ENCODE assay signal across 1 cellular context in the genomic region with DNA sequence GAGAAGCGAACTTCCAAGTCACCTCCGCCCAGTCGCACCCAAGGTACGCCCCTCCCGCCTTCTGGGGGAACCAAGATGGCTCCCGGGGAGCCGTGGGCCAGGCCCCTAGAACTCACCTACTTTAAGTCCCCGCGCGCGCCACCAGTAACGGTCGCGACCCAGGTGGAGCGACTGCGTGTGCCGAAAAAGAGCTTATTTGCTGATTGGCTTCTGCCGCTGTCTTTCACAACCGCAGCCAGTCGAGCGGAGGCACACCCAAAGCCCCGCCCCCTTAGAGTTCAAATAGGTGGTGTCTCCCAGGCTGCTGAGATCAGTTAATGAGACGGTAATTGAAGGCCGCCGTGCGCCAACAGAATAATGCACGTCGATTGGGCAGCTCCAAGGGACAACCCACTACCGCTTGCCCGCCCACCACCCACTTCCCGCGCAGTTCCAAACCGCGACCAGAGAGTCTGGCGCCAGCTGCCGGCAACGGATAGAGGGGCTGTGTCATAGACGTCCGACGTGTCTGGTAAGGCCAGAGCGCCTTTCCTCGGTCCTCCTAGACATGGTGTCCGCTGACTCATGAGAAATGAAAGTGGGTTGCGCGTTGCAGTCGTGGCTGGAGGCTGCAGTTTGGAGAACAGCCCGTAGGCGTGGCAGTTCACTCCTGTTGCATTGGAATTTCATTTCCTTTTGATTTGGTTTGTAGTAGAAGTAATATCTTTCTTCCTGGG.
TF ChIP-seq lines count a peak whose summit lies in the region.

Gene MDC1, minus strand, starts transcription at position 153 of the 716 bp plus-strand sequence. CDS start 2,106 bp downstream, outside the sequence.

TF ChIP-seq in K562, 482 proteins besides CTCF, POLR2A, EP300 and RAD21 (continued from another document and continues in another):
- TF ChIP-seq, protein P1, sequence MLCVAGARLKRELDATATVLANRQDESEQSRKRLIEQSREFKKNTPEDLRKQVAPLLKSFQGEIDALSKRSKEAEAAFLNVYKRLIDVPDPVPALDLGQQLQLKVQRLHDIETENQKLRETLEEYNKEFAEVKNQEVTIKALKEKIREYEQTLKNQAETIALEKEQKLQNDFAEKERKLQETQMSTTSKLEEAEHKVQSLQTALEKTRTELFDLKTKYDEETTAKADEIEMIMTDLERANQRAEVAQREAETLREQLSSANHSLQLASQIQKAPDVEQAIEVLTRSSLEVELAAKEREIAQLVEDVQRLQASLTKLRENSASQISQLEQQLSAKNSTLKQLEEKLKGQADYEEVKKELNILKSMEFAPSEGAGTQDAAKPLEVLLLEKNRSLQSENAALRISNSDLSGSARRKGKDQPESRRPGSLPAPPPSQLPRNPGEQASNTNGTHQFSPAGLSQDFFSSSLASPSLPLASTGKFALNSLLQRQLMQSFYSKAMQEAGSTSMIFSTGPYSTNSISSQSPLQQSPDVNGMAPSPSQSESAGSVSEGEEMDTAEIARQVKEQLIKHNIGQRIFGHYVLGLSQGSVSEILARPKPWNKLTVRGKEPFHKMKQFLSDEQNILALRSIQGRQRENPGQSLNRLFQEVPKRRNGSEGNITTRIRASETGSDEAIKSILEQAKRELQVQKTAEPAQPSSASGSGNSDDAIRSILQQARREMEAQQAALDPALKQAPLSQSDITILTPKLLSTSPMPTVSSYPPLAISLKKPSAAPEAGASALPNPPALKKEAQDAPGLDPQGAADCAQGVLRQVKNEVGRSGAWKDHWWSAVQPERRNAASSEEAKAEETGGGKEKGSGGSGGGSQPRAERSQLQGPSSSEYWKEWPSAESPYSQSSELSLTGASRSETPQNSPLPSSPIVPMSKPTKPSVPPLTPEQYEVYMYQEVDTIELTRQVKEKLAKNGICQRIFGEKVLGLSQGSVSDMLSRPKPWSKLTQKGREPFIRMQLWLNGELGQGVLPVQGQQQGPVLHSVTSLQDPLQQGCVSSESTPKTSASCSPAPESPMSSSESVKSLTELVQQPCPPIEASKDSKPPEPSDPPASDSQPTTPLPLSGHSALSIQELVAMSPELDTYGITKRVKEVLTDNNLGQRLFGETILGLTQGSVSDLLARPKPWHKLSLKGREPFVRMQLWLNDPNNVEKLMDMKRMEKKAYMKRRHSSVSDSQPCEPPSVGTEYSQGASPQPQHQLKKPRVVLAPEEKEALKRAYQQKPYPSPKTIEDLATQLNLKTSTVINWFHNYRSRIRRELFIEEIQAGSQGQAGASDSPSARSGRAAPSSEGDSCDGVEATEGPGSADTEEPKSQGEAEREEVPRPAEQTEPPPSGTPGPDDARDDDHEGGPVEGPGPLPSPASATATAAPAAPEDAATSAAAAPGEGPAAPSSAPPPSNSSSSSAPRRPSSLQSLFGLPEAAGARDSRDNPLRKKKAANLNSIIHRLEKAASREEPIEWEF (CRISPR knock-in tag; IDR thresholded peaks at IDR 0.05) = no peak
- TF ChIP-seq POLR2B (IDR thresholded peaks at IDR 0.05; ENCODE audit: low read depth, partially characterized antibody) = peak; percentile 93
- TF ChIP-seq, protein P2, sequence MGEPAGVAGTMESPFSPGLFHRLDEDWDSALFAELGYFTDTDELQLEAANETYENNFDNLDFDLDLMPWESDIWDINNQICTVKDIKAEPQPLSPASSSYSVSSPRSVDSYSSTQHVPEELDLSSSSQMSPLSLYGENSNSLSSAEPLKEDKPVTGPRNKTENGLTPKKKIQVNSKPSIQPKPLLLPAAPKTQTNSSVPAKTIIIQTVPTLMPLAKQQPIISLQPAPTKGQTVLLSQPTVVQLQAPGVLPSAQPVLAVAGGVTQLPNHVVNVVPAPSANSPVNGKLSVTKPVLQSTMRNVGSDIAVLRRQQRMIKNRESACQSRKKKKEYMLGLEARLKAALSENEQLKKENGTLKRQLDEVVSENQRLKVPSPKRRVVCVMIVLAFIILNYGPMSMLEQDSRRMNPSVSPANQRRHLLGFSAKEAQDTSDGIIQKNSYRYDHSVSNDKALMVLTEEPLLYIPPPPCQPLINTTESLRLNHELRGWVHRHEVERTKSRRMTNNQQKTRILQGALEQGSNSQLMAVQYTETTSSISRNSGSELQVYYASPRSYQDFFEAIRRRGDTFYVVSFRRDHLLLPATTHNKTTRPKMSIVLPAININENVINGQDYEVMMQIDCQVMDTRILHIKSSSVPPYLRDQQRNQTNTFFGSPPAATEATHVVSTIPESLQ (CRISPR knock-in tag; IDR thresholded peaks at IDR 0.05) = peak; percentile 93; the same call in 1 of the 2 replicates
- TF ChIP-seq LCOR (CRISPR knock-in tag; IDR thresholded peaks at IDR 0.05) = peak; percentile 96
- TF ChIP-seq FOSL1 (tag; conservative IDR thresholded peaks at IDR 0.05) = peak; percentile 96
- no peak for TF ChIP-seq KHSRP (IDR thresholded peaks at IDR 0.05)
- TF ChIP-seq ASH1L (IDR thresholded peaks at IDR 0.05; ENCODE audit: borderline replicate concordance, low read depth, partially characterized antibody) = peak; percentile 87
- TF ChIP-seq RFX5 (IDR thresholded peaks at IDR 0.05; ENCODE audit: low read depth, low read length) = no peak; the same call in 1 of the 2 replicates
- TF ChIP-seq TAF15 (IDR thresholded peaks at IDR 0.05; ENCODE audit: low read depth, low read length) = no peak
- no peak for TF ChIP-seq FOXJ3 (CRISPR knock-in tag; IDR thresholded peaks at IDR 0.05)
- TF ChIP-seq, protein P3, sequence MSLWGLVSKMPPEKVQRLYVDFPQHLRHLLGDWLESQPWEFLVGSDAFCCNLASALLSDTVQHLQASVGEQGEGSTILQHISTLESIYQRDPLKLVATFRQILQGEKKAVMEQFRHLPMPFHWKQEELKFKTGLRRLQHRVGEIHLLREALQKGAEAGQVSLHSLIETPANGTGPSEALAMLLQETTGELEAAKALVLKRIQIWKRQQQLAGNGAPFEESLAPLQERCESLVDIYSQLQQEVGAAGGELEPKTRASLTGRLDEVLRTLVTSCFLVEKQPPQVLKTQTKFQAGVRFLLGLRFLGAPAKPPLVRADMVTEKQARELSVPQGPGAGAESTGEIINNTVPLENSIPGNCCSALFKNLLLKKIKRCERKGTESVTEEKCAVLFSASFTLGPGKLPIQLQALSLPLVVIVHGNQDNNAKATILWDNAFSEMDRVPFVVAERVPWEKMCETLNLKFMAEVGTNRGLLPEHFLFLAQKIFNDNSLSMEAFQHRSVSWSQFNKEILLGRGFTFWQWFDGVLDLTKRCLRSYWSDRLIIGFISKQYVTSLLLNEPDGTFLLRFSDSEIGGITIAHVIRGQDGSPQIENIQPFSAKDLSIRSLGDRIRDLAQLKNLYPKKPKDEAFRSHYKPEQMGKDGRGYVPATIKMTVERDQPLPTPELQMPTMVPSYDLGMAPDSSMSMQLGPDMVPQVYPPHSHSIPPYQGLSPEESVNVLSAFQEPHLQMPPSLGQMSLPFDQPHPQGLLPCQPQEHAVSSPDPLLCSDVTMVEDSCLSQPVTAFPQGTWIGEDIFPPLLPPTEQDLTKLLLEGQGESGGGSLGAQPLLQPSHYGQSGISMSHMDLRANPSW (CRISPR knock-in tag; IDR thresholded peaks at IDR 0.05) = no peak; the same call in 1 of the 2 replicates
- TF ChIP-seq CHCHD3 (CRISPR knock-in tag; IDR thresholded peaks at IDR 0.05) = peak; percentile 87; the same call in 1 of the 2 replicates
- TF ChIP-seq, protein P4, sequence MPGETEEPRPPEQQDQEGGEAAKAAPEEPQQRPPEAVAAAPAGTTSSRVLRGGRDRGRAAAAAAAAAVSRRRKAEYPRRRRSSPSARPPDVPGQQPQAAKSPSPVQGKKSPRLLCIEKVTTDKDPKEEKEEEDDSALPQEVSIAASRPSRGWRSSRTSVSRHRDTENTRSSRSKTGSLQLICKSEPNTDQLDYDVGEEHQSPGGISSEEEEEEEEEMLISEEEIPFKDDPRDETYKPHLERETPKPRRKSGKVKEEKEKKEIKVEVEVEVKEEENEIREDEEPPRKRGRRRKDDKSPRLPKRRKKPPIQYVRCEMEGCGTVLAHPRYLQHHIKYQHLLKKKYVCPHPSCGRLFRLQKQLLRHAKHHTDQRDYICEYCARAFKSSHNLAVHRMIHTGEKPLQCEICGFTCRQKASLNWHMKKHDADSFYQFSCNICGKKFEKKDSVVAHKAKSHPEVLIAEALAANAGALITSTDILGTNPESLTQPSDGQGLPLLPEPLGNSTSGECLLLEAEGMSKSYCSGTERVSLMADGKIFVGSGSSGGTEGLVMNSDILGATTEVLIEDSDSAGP (CRISPR knock-in tag; IDR thresholded peaks at IDR 0.05) = no peak
- no peak for TF ChIP-seq PRMT5 (CRISPR knock-in tag; IDR thresholded peaks at IDR 0.05)
- TF ChIP-seq ARHGAP35 (IDR thresholded peaks at IDR 0.05; ENCODE audit: partially characterized antibody) = no peak
- TF ChIP-seq HMGN3 (IDR thresholded peaks at IDR 0.05; ENCODE audit: borderline replicate concordance, extremely low read depth, insufficient read length, low read depth, low read length) = peak; percentile 86
- TF ChIP-seq ZNF695 (CRISPR knock-in tag; IDR thresholded peaks at IDR 0.05) = no peak
- TF ChIP-seq ATF4 (CRISPR knock-in tag; IDR thresholded peaks at IDR 0.05) = peak; percentile 76
- TF ChIP-seq SP1 (CRISPR knock-in tag; IDR thresholded peaks at IDR 0.05) = peak; percentile 99
- TF ChIP-seq, protein P5, sequence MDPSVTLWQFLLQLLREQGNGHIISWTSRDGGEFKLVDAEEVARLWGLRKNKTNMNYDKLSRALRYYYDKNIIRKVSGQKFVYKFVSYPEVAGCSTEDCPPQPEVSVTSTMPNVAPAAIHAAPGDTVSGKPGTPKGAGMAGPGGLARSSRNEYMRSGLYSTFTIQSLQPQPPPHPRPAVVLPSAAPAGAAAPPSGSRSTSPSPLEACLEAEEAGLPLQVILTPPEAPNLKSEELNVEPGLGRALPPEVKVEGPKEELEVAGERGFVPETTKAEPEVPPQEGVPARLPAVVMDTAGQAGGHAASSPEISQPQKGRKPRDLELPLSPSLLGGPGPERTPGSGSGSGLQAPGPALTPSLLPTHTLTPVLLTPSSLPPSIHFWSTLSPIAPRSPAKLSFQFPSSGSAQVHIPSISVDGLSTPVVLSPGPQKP (CRISPR knock-in tag; IDR thresholded peaks at IDR 0.05) = no peak
- TF ChIP-seq MECOM (CRISPR knock-in tag; IDR thresholded peaks at IDR 0.05) = no peak
- TF ChIP-seq HBP1 (CRISPR knock-in tag; IDR thresholded peaks at IDR 0.05) = no peak
- no peak for TF ChIP-seq SMAD2 (IDR thresholded peaks at IDR 0.05; ENCODE audit: low read depth, low read length)
- TF ChIP-seq ZBTB9 (CRISPR knock-in tag; IDR thresholded peaks at IDR 0.05) = peak; percentile 0; the same call in 1 of the 2 replicates
